ENCODE assay signal across 36 cellular contexts in the genomic region with DNA sequence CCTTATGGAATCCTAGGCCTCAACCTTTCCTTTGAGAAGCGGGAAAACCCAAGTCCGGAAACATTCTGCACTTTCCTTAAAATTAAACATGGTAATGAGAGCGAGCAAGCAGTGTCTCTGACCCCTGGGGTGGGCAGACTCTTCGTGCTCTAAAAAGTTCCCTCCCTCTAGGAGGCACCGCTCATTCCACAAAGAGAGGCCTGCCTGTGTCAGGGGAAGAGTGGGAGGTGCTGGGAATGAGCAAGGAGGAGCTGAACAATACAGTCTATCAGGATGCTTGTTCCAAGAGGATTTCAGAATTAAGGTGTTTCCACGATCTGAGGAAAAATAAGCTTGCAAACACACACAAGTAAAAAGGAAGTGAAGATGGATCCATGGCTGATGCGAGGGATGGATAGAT. TPM values are rescaled to one million over a fixed set of nuclear protein-coding genes. Genes with fewer than 3 reads are reported as not detected.
"Had no signal": no experiment of that assay in that cellular context is flagged by ENCODE, and none has a peak within 500 bp of the region (broad histone marks: within the 10 kb centered on the region; RNA-seq: fewer than 3 reads in every experiment).

No MANE protein-coding gene starts in this region.

- H3K9me3 ChIP-seq: adrenal gland, body of pancreas, breast epithelium had no signal

- H3K9ac ChIP-seq: KMS-11 had no signal

- H3K27ac ChIP-seq: adrenal gland, body of pancreas, breast epithelium, KMS-11, PC-9, RWPE1 had no signal

- H2AFZ ChIP-seq: PC-9 had no signal

- H3K36me3 ChIP-seq: adrenal gland, breast epithelium had no signal

- H3K4me2 ChIP-seq: KMS-11, PC-9 had no signal

- H3K36me3 Mint-ChIP-seq: activated naive CD4-positive, alpha-beta T cell treated with anti-CD3 and anti-CD28 coated beads, Interleukin-2, amount 50 U/mL, for 72 hours had no signal

- H3K4me3 Mint-ChIP-seq: activated CD4-positive, alpha-beta T cell treated with anti-CD3 and anti-CD28 coated beads for 36 hours; activated CD4-positive, alpha-beta T cell treated with anti-CD3 and anti-CD28 coated beads, Interleukin-2, amount 10 ng/mL, durations not matched to agents 7 days and 5 days; activated CD8-positive, alpha-beta T cell treated with anti-CD3 and anti-CD28 coated beads, Interleukin-2, amount 10 ng/mL, durations not matched to agents 7 days and 5 days; activated T-cell treated with anti-CD3 and anti-CD28 coated beads, Interleukin-2, amount 50 U/mL, for 24 hours had no signal

- H3K4me1 Mint-ChIP-seq: activated CD4-positive, alpha-beta T cell treated with anti-CD3 and anti-CD28 coated beads for 36 hours had no signal

- H3K27me3 ChIP-seq: adrenal gland, body of pancreas, breast epithelium had no signal

- DNase-seq: activated CD4-positive, alpha-beta T cell treated with anti-CD3 and anti-CD28 coated beads for 36 hours; activated CD4-positive, alpha-beta T cell treated with anti-CD3 and anti-CD28 coated beads, Interleukin-2, amount 10 ng/mL, durations not matched to agents 7 days and 5 days; activated CD4-positive, alpha-beta T cell treated with anti-CD3 and anti-CD28 coated beads, Interleukin-2, amount 50 U/mL, for 48 hours; activated CD8-positive, alpha-beta T cell treated with anti-CD3 and anti-CD28 coated beads, Interleukin-2, amount 10 ng/mL, durations not matched to agents 7 days and 5 days; activated gamma-delta T cell; activated naive CD4-positive, alpha-beta T cell treated with Interleukin-2 at 50 U/mL for 16 hours; activated T-cell treated with anti-CD3 and anti-CD28 coated beads, Interleukin-2, amount 50 U/mL, for 24 hours; adrenal gland; MM.1S; MV-4-11; NCI-H1092; NCI-H1436 treated with DMSO at 0.1 percent for 48 hours; NCI-H1694 treated with DMSO at 0.1 percent for 48 hours; NCI-H2029; NCI-H345; NCI-H510A; NCI-H748 treated with DMSO at 0.1 percent for 48 hours; NK-92 treated with Interleukin-12 subunit alpha and Interleukin-12 subunit beta, amount 100 ng/mL, for 24 hours; PC-9; SIG-M5; SW 1271; T-helper 1 cell; T1000 had no signal

- H3K4me3 ChIP-seq: adrenal gland, body of pancreas, breast epithelium, PC-9 had no signal

- H3K9me3 Mint-ChIP-seq: activated CD4-positive, alpha-beta T cell treated with anti-CD3 and anti-CD28 coated beads, Interleukin-2, amount 10 ng/mL, durations not matched to agents 7 days and 5 days; activated naive CD4-positive, alpha-beta T cell treated with anti-CD3 and anti-CD28 coated beads, Interleukin-2, amount 50 U/mL, for 72 hours; activated T-cell treated with anti-CD3 and anti-CD28 coated beads, Interleukin-2, amount 50 U/mL, for 24 hours; activated T-helper 2 cell treated with anti-CD3 and anti-CD28 coated beads, Interferon-gamma antibody, Interleukin-2, Interleukin-4, amounts not matched to agents 10 μg/mL and 5 μg/mL and 100 μg/mL, durations not matched to agents 14 hours and 24 hours and 36 hours had no signal

- ATAC-seq: activated CD4-positive, alpha-beta T cell treated with anti-CD3 and anti-CD28 coated beads for 36 hours; activated CD4-positive, CD25-positive, alpha-beta regulatory T cell treated with anti-CD3 and anti-CD28 coated beads, Interleukin-2, amount 50 U/mL, for 24 hours; activated CD8-positive, alpha-beta T cell treated with anti-CD3 and anti-CD28 coated beads, Interleukin-2, amount 10 ng/mL, durations not matched to agents 7 days and 5 days; activated naive CD4-positive, alpha-beta T cell treated with anti-CD3 and anti-CD28 coated beads, Interleukin-2, amount 50 U/mL, for 72 hours; Right ventricle myocardium inferior; SK-N-SH treated with all-trans-retinoic acid at 6 μM for 48 hours had no signal

- H3K27ac Mint-ChIP-seq: activated CD4-positive, alpha-beta T cell treated with anti-CD3 and anti-CD28 coated beads for 36 hours; activated CD4-positive, alpha-beta T cell treated with anti-CD3 and anti-CD28 coated beads, Interleukin-2, amount 10 ng/mL, durations not matched to agents 7 days and 5 days; activated CD8-positive, alpha-beta T cell treated with anti-CD3 and anti-CD28 coated beads, Interleukin-2, amount 10 ng/mL, durations not matched to agents 7 days and 5 days; activated naive CD4-positive, alpha-beta T cell treated with anti-CD3 and anti-CD28 coated beads, Interleukin-2, amount 50 U/mL, for 72 hours; activated T-cell treated with anti-CD3 and anti-CD28 coated beads, Interleukin-2, amount 50 U/mL, for 24 hours; activated T-helper 2 cell treated with anti-CD3 and anti-CD28 coated beads, Interferon-gamma antibody, Interleukin-2, Interleukin-4, amounts not matched to agents 10 μg/mL and 5 μg/mL and 100 μg/mL, durations not matched to agents 14 hours and 24 hours and 36 hours had no signal

- H3K4me1 ChIP-seq: adrenal gland, breast epithelium had no signal

RNA-seq across cellular contexts. Expression of a gene that starts 6.0 kb away (rescaled TPM):
- total RNA-seq: activated CD4-positive, alpha-beta T cell treated with anti-CD3 and anti-CD28 coated beads for 36 hours; activated CD4-positive, alpha-beta T cell treated with anti-CD3 and anti-CD28 coated beads, Interleukin-2, amount 10 ng/mL, durations not matched to agents 7 days and 5 days; activated CD8-positive, alpha-beta T cell treated with anti-CD3 and anti-CD28 coated beads, Interleukin-2, amount 10 ng/mL, durations not matched to agents 7 days and 5 days; activated naive CD4-positive, alpha-beta T cell treated with anti-CD3 and anti-CD28 coated beads, Interleukin-2, amount 50 U/mL, for 72 hours; adrenal gland; astrocyte; body of pancreas; breast epithelium; LHCN-M2; OCI-LY7; PC-9; Right ventricle myocardium inferior; T-helper 2 cell treated with Interferon-gamma antibody and Interleukin-4, amounts not matched to agents 100 ng/mL and 5 ng/mL, for 36 hours had no signal
